ENCODE assay signal across 16 cellular contexts in the genomic region with DNA sequence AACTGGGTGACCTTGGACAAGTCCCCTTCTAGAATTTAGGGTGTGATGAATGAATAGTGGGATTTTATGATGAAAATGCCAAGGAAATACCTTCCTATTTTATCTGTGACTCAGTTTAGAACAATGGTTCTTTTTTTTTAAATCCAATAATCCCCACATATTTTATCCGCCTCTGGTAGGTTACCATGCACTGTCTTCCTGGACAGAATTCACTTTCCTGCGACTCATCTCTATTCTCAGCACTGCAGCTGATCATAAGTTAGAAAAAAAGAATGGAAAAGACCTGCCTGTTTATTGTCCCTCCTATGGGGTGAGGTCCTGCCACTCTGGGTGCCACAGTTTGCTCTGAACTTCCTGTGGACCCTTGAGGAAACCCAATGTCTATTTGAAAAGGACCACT.
DNase-seq lines count a peak whose midpoint lies in the region; ATAC-seq, FAIRE-seq and TF ChIP-seq lines count a peak whose summit lies in the region.
"Had no signal": no experiment of that assay in that cellular context is flagged by ENCODE, and none has a peak within 500 bp of the region (broad histone marks: within the 10 kb centered on the region; RNA-seq: fewer than 3 reads in every experiment).

No MANE protein-coding gene starts in this region.

- H4K20me1 ChIP-seq in fibroblast of lung (ENCODE audit: control insufficient read depth, extremely low read depth, insufficient read depth, low read length), result no peaks in the 10 kb centered on the region

- peaks cover 10% of the 10 kb centered on the region for H3K4me1 ChIP-seq in fibroblast of lung (ENCODE audit: control insufficient read depth, extremely low read depth, insufficient read depth, low read length)
- peaks cover 6% of the 10 kb centered on the region for H3K4me1 ChIP-seq in lower lobe of right lung
- H3K4me1 ChIP-seq: colonic mucosa had no signal

- no peaks in the 10 kb centered on the region for H3K36me3 Mint-ChIP-seq in nephron progenitor cell (ENCODE audit: low read depth)
- H3K36me3 Mint-ChIP-seq: activated naive CD4-positive, alpha-beta T cell treated with anti-CD3 and anti-CD28 coated beads, Interleukin-2, amount 50 U/mL, for 24 hours; brain had no signal

- no peak for FAIRE-seq in D721Med (lab: Jason Lieb, UNC)
- FAIRE-seq: frontal cortex had no signal

- H3K79me2 ChIP-seq in fibroblast of lung (ENCODE audit: control insufficient read depth, insufficient read depth, low read length), result no peaks in the 10 kb centered on the region

- H3K27ac ChIP-seq in fibroblast of lung (ENCODE audit: insufficient read depth, low read length), result peak overlapping the region; percentile 73
- no peak overlapping the region for H3K27ac ChIP-seq in lower lobe of right lung
- H3K27ac ChIP-seq: colonic mucosa had no signal

- no peak overlapping the region for H3K27ac Mint-ChIP-seq in nephron progenitor cell
- H3K27ac Mint-ChIP-seq: activated CD8-positive, alpha-beta T cell treated with anti-CD3 and anti-CD28 coated beads, Interleukin-2, amount 10 ng/mL, durations not matched to agents 7 days and 5 days; activated naive CD4-positive, alpha-beta T cell treated with anti-CD3 and anti-CD28 coated beads, Interleukin-2, amount 50 U/mL, for 24 hours had no signal

- no peaks in the 10 kb centered on the region for H3K9me3 Mint-ChIP-seq in nephron progenitor cell
- H3K9me3 Mint-ChIP-seq: activated naive CD4-positive, alpha-beta T cell treated with anti-CD3 and anti-CD28 coated beads, Interleukin-2, amount 50 U/mL, for 24 hours; activated T-cell treated with anti-CD3 and anti-CD28 coated beads, Interleukin-2, amount 50 U/mL, for 4 hours had no signal

- H3K4me3 Mint-ChIP-seq in nephron progenitor cell, result peak overlapping the region; percentile 21
- H3K4me3 Mint-ChIP-seq: activated CD8-positive, alpha-beta T cell treated with anti-CD3 and anti-CD28 coated beads, Interleukin-2, amount 10 ng/mL, durations not matched to agents 7 days and 5 days; activated naive CD4-positive, alpha-beta T cell treated with anti-CD3 and anti-CD28 coated beads, Interleukin-2, amount 50 U/mL, for 24 hours; activated T-cell treated with anti-CD3 and anti-CD28 coated beads, Interleukin-2, amount 50 U/mL, for 4 hours had no signal

- intact Hi-C loops in lower lobe of right lung (cut with DNase I), result no loop called here

- no peak overlapping the region for H3K9ac ChIP-seq in fibroblast of lung (ENCODE audit: insufficient read depth, low read length)

- H3K4me2 ChIP-seq in fibroblast of lung (ENCODE audit: extremely low read depth, insufficient read depth, low read length), result peak overlapping the region; percentile 4

- H3K4me3 ChIP-seq in MG63, result no peak overlapping the region
- H3K4me3 ChIP-seq in fibroblast of lung (replicated peaks in 1 of 4; ENCODE audit: control extremely low read depth in 1 of 4, insufficient read depth in 1 of 4, low read depth in 3 of 4, low read length in 4 of 4), result peak overlapping the region in 2 of 4 experiments; percentile 19 to 30
- no peak overlapping the region for H3K4me3 ChIP-seq in lower lobe of right lung
- H3K4me3 ChIP-seq: colonic mucosa had no signal

- no peaks in the 10 kb centered on the region for H3K36me3 ChIP-seq in MG63
- no peaks in the 10 kb centered on the region for H3K36me3 ChIP-seq in fibroblast of lung (ENCODE audit: control insufficient read depth, insufficient read depth, low read length)
- H3K36me3 ChIP-seq in lower lobe of right lung, result no peaks in the 10 kb centered on the region
- H3K36me3 ChIP-seq: colonic mucosa had no signal

- ATAC-seq in lower lobe of right lung, result no peak
- ATAC-seq: activated CD8-positive, alpha-beta T cell treated with anti-CD3 and anti-CD28 coated beads, Interleukin-2, amount 10 ng/mL, durations not matched to agents 7 days and 5 days; activated T-cell treated with anti-CD3 and anti-CD28 coated beads, Interleukin-2, amount 50 U/mL, for 4 hours had no signal

- H3K9me3 ChIP-seq in MG63, result no peaks in the 10 kb centered on the region
- no peaks in the 10 kb centered on the region for H3K9me3 ChIP-seq in fibroblast of lung (ENCODE audit: control insufficient read depth, insufficient read depth, low read depth, low read length)
- H3K9me3 ChIP-seq in lower lobe of right lung, result no peaks in the 10 kb centered on the region
- H3K9me3 ChIP-seq: colonic mucosa had no signal

- H2AFZ ChIP-seq in fibroblast of lung (ENCODE audit: low read length), result no peak overlapping the region

- H3K27me3 ChIP-seq in MG63 (no peaks in the 10 kb centered on the region), fibroblast of lung (ENCODE audit: control insufficient read depth, insufficient read depth, low read length) (no peaks in the 10 kb centered on the region), lower lobe of right lung (ENCODE audit: low read depth) (no peaks in the 10 kb centered on the region)
- H3K27me3 ChIP-seq: colonic mucosa had no signal

- H3K4me1 Mint-ChIP-seq in nephron progenitor cell, result peaks cover 24% of the 10 kb centered on the region

- H3K27me3 Mint-ChIP-seq in nephron progenitor cell (ENCODE audit: low read depth, poor library complexity), result no peaks in the 10 kb centered on the region

- no peak for TF ChIP-seq CTCF in fibroblast of lung (conservative IDR thresholded peaks at IDR 0.05 in 1 of 2, IDR thresholded peaks at IDR 0.05 in 1 of 2; ENCODE audit: low read depth in 1 of 2, low read length in 2 of 2)
- TF ChIP-seq CTCF in nephron progenitor cell (IDR thresholded peaks at IDR 0.05), result no peak
- no peak for TF ChIP-seq CTCF in D721Med (IDR thresholded peaks at IDR 0.05; ENCODE audit: insufficient read depth, missing control alignments)
- no peak for TF ChIP-seq CTCF in lower lobe of right lung (IDR thresholded peaks at IDR 0.05)

- DNase-seq in EH (ENCODE audit: low read depth) (peak; percentile 63), MG63 (peak; percentile 12), fibroblast of lung (ENCODE audit: low read depth in 2 of 2) (peak in 1 of 2 donors; percentile 38), nephron progenitor cell (no peak), D721Med (ENCODE audit: insufficient read length, low spot score) (no peak), lower lobe of right lung (no peak), NCI-H82 treated with DMSO at 0.1 percent for 48 hours (lab: John Stamatoyannopoulos, UW; ENCODE audit: unreplicated experiment) (no peak)
- no peak for DNase-seq in effector CD8-positive, alpha-beta T cell (lab: John Stamatoyannopoulos, UW)
- DNase-seq: activated CD8-positive, alpha-beta T cell treated with anti-CD3 and anti-CD28 coated beads, Interleukin-2, amount 10 ng/mL, durations not matched to agents 7 days and 5 days; activated T-cell treated with anti-CD3 and anti-CD28 coated beads, Interleukin-2, amount 50 U/mL, for 4 hours; NCI-H1694; NCI-H748 treated with DMSO at 0.1 percent for 48 hours had no signal

Comparison
In these comparisons a context has a peak if more than half of its experiments do, and no peak if none do; other contexts are left out.
1. DNase-seq: peak in EH (single experiment) and MG63 (single experiment); none in nephron progenitor cell (single experiment), effector CD8-positive, alpha-beta T cell (single experiment), D721Med (single experiment), lower lobe of right lung (single experiment) and NCI-H82 treated with DMSO at 0.1 percent for 48 hours (single experiment).